1 cellular context compared by ENCODE assay signal in the genomic region with DNA sequence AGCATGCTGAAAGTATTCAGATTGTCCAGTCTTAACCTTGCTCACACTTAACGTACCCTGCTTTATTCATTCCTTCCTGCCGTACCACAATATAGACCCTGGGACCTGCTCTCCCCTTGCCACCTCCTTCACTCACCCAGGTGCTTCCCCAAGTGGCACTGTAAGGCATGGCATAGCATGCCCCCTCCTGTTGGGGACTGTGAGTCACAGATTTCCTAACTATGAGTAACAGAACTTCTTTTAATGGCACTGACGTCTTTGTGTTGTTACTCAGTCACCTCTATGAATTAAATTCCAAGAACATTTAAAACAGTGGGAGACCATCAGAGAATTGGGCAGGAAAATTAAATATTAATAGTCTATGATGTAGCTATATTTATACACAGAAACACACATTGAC.
TF ChIP-seq lines count a peak whose summit lies in the region.

No MANE protein-coding gene starts in this region.

TF ChIP-seq in GM23338, 12 proteins besides CTCF, POLR2A, EP300 and RAD21 (continued from another document):
- TF ChIP-seq, protein P1, sequence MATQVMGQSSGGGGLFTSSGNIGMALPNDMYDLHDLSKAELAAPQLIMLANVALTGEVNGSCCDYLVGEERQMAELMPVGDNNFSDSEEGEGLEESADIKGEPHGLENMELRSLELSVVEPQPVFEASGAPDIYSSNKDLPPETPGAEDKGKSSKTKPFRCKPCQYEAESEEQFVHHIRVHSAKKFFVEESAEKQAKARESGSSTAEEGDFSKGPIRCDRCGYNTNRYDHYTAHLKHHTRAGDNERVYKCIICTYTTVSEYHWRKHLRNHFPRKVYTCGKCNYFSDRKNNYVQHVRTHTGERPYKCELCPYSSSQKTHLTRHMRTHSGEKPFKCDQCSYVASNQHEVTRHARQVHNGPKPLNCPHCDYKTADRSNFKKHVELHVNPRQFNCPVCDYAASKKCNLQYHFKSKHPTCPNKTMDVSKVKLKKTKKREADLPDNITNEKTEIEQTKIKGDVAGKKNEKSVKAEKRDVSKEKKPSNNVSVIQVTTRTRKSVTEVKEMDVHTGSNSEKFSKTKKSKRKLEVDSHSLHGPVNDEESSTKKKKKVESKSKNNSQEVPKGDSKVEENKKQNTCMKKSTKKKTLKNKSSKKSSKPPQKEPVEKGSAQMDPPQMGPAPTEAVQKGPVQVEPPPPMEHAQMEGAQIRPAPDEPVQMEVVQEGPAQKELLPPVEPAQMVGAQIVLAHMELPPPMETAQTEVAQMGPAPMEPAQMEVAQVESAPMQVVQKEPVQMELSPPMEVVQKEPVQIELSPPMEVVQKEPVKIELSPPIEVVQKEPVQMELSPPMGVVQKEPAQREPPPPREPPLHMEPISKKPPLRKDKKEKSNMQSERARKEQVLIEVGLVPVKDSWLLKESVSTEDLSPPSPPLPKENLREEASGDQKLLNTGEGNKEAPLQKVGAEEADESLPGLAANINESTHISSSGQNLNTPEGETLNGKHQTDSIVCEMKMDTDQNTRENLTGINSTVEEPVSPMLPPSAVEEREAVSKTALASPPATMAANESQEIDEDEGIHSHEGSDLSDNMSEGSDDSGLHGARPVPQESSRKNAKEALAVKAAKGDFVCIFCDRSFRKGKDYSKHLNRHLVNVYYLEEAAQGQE (IDR thresholded peaks at IDR 0.05; ENCODE audit: unreplicated experiment): no peak
- TF ChIP-seq EZH2phosphoT487 (IDR thresholded peaks at IDR 0.05; ENCODE audit: unreplicated experiment) (no peak), EZH2 (IDR thresholded peaks at IDR 0.05; ENCODE audit: low read depth, unreplicated experiment) (no peak), CREB1 (CRISPR knock-in tag; IDR thresholded peaks at IDR 0.05; ENCODE audit: low read depth) (no peak), STAT1 (IDR thresholded peaks at IDR 0.05; ENCODE audit: unreplicated experiment) (no peak), POLR2AphosphoS5 (IDR thresholded peaks at IDR 0.05; ENCODE audit: low read depth) (no peak)
- TF ChIP-seq, protein P2, sequence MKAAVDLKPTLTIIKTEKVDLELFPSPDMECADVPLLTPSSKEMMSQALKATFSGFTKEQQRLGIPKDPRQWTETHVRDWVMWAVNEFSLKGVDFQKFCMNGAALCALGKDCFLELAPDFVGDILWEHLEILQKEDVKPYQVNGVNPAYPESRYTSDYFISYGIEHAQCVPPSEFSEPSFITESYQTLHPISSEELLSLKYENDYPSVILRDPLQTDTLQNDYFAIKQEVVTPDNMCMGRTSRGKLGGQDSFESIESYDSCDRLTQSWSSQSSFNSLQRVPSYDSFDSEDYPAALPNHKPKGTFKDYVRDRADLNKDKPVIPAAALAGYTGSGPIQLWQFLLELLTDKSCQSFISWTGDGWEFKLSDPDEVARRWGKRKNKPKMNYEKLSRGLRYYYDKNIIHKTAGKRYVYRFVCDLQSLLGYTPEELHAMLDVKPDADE (IDR thresholded peaks at IDR 0.05): no peak
